In genomic region chr1:89147707-89148106, GRCh38 we compare ENCODE assay signal across 1 cellular context.
TF ChIP-seq lines count a peak whose summit lies in the region.

No MANE protein-coding gene starts in this region.

TF ChIP-seq in WTC11, 78 proteins besides CTCF, POLR2A, EP300 and RAD21 (continued from another document):
- TF ChIP-seq ZNF425 (CRISPR knock-in tag; conservative IDR thresholded peaks at IDR 0.05), result no peak
- no peak for TF ChIP-seq ZNF232 (CRISPR knock-in tag; IDR thresholded peaks at IDR 0.05)
- TF ChIP-seq CBFB (CRISPR knock-in tag; IDR thresholded peaks at IDR 0.05; ENCODE audit: low read depth), result no peak
- no peak for TF ChIP-seq ZNF416 (CRISPR knock-in tag; IDR thresholded peaks at IDR 0.05)
- TF ChIP-seq USF2 (CRISPR knock-in tag; IDR thresholded peaks at IDR 0.05), result no peak
- TF ChIP-seq ELF4 (CRISPR knock-in tag; IDR thresholded peaks at IDR 0.05; ENCODE audit: low read depth), result no peak
- TF ChIP-seq ETV6 (CRISPR knock-in tag; IDR thresholded peaks at IDR 0.05), result no peak
- TF ChIP-seq E2F4 (CRISPR knock-in tag; IDR thresholded peaks at IDR 0.05; ENCODE audit: borderline replicate concordance, low read depth), result no peak
